Comparison of ENCODE assay signal across 1 cellular context in genomic region chr3:153161138-153161713, GRCh38.
TF ChIP-seq lines count a peak whose summit lies in the region.

No MANE protein-coding gene starts in this region.

TF ChIP-seq in HEK293, 187 proteins besides CTCF, POLR2A, EP300 and RAD21 (continued from another document):
- TF ChIP-seq HIC1 (tag by site-specific recombination; IDR thresholded peaks at IDR 0.05) (peak; percentile 63; the same call in 1 of the 2 replicates), OSR2 (tag by site-specific recombination; IDR thresholded peaks at IDR 0.05) (no peak), ZNF362 (tag by site-specific recombination; IDR thresholded peaks at IDR 0.05) (peak; percentile 3; the same call in 1 of the 2 replicates), KLF10 (tag by site-specific recombination; IDR thresholded peaks at IDR 0.05) (peak; percentile 84), ZNF600 (tag by site-specific recombination; IDR thresholded peaks at IDR 0.05) (no peak)
- TF ChIP-seq, protein P1, sequence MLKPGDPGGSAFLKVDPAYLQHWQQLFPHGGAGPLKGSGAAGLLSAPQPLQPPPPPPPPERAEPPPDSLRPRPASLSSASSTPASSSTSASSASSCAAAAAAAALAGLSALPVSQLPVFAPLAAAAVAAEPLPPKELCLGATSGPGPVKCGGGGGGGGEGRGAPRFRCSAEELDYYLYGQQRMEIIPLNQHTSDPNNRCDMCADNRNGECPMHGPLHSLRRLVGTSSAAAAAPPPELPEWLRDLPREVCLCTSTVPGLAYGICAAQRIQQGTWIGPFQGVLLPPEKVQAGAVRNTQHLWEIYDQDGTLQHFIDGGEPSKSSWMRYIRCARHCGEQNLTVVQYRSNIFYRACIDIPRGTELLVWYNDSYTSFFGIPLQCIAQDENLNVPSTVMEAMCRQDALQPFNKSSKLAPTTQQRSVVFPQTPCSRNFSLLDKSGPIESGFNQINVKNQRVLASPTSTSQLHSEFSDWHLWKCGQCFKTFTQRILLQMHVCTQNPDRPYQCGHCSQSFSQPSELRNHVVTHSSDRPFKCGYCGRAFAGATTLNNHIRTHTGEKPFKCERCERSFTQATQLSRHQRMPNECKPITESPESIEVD (tag by site-specific recombination; IDR thresholded peaks at IDR 0.05) = no peak
- TF ChIP-seq, protein P2, sequence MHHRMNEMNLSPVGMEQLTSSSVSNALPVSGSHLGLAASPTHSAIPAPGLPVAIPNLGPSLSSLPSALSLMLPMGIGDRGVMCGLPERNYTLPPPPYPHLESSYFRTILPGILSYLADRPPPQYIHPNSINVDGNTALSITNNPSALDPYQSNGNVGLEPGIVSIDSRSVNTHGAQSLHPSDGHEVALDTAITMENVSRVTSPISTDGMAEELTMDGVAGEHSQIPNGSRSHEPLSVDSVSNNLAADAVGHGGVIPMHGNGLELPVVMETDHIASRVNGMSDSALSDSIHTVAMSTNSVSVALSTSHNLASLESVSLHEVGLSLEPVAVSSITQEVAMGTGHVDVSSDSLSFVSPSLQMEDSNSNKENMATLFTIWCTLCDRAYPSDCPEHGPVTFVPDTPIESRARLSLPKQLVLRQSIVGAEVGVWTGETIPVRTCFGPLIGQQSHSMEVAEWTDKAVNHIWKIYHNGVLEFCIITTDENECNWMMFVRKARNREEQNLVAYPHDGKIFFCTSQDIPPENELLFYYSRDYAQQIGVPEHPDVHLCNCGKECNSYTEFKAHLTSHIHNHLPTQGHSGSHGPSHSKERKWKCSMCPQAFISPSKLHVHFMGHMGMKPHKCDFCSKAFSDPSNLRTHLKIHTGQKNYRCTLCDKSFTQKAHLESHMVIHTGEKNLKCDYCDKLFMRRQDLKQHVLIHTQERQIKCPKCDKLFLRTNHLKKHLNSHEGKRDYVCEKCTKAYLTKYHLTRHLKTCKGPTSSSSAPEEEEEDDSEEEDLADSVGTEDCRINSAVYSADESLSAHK (tag by site-specific recombination; IDR thresholded peaks at IDR 0.05) = peak; percentile 22; the same call in 1 of the 2 replicates
